Comparison of ENCODE assay signal across 28 cellular contexts in genomic region chr6:111941686-111942330, GRCh38.
DNase-seq lines count a peak whose midpoint lies in the region; ATAC-seq and TF ChIP-seq lines count a peak whose summit lies in the region.
"Had no signal": no experiment of that assay in that cellular context is flagged by ENCODE, and none has a peak within 500 bp of the region (broad histone marks: within the 10 kb centered on the region; RNA-seq: fewer than 3 reads in every experiment).

No MANE protein-coding gene starts in this region.

- intact Hi-C loops in colonic mucosa (cut with DNase I): no loop called here

- H3K4me3 ChIP-seq in choroid plexus epithelial cell (ENCODE audit: low read depth, low read length) (no peak overlapping the region), colonic mucosa (no peak overlapping the region)
- H3K4me3 ChIP-seq: psoas muscle had no signal

- no peaks in the 10 kb centered on the region for H3K27me3 ChIP-seq in colonic mucosa

- DNase-seq in SIG-M5 treated with dmso at 0.1 percent for 504 hours (lab: John Stamatoyannopoulos, UW; ENCODE audit: unreplicated experiment) (peak; percentile 53), SIG-M5 (lab: John Stamatoyannopoulos, UW) (no peak), MV-4-11 (lab: John Stamatoyannopoulos, UW) (peak; percentile 69), choroid plexus epithelial cell (ENCODE audit: low read depth) (peak; percentile 46), renal cortical epithelial cell (ENCODE audit: low read depth) (peak; percentile 35), colonic mucosa (no peak)
- no peak for DNase-seq in stimulated activated CD4-positive, alpha-beta T cell treated with anti-CD3 and anti-CD28 coated beads, Interleukin-2, amount 100 ng/mL, for 24 hours
- DNase-seq: activated CD4-positive, alpha-beta memory T cell treated with anti-CD3 and anti-CD28 coated beads for 36 hours; activated CD4-positive, alpha-beta T cell treated with anti-CD3 and anti-CD28 coated beads for 1 hour; activated CD8-positive, alpha-beta memory T cell treated with anti-CD3 and anti-CD28 coated beads, Interleukin-2, amount 50 U/mL, for 4 hours; activated naive CD4-positive, alpha-beta T cell treated with anti-CD3 and anti-CD28 coated beads, Interleukin-2, amount 50 U/mL, for 16 hours; amniotic stem cell; CD8-positive, alpha-beta T cell; cerebellar nuclear complex; GOT3; KG1; NCI-H1436; NCI-H226; NCI-H69; psoas muscle; RPMI8226; stimulated activated CD4-positive, alpha-beta T cell treated with anti-CD3 and anti-CD28 coated beads, Interleukin-15, amount 100 ng/mL, for 24 hours; substantia nigra; T-helper 2 cell had no signal

- no peaks in the 10 kb centered on the region for H3K4me1 ChIP-seq in colonic mucosa
- H3K4me1 ChIP-seq: psoas muscle had no signal

- no peak for ATAC-seq in GM21367 (IDR thresholded peaks at IDR 0.05; ENCODE audit: unreplicated experiment)
- ATAC-seq: activated T-helper 17 cell treated with anti-CD3 and anti-CD28 coated beads, Interleukin-2, amount 50 U/mL, for 72 hours; CD8-positive, alpha-beta T cell; left lobe of liver; psoas muscle; stimulated activated memory B cell treated with anti-CD40 and anti-IgM and Interleukin-4, amounts not matched to agents 10 μg/mL and 1 μg/mL and 100 μg/mL, for 72 hours had no signal

- no peak overlapping the region for H3K9ac ChIP-seq in colonic mucosa (ENCODE audit: low read depth in 2 of 2, low read length in 2 of 2)

- TF ChIP-seq CTCF in choroid plexus epithelial cell (conservative IDR thresholded peaks at IDR 0.05; ENCODE audit: low read depth, low read length): no peak
- no peak for TF ChIP-seq CTCF in colonic mucosa (IDR thresholded peaks at IDR 0.05)

- H3K9me3 ChIP-seq in colonic mucosa: no peaks in the 10 kb centered on the region
- H3K9me3 ChIP-seq: psoas muscle had no signal

- H3K27ac ChIP-seq in colonic mucosa: no peak overlapping the region
- H3K27ac ChIP-seq: psoas muscle had no signal

- H3K36me3 ChIP-seq in colonic mucosa: no peaks in the 10 kb centered on the region

Comparison
In these comparisons a context has a peak if more than half of its experiments do, and no peak if none do; other contexts are left out.
1. DNase-seq: peak in SIG-M5 treated with dmso at 0.1 percent for 504 hours (single experiment), MV-4-11 (single experiment), choroid plexus epithelial cell (single experiment) and renal cortical epithelial cell (single experiment); none in SIG-M5 (single experiment), colonic mucosa (single experiment) and stimulated activated CD4-positive, alpha-beta T cell treated with anti-CD3 and anti-CD28 coated beads, Interleukin-2, amount 100 ng/mL, for 24 hours (0 of 2).